9 cellular contexts compared by ENCODE assay signal in genomic region chr10:132308588-132309451, GRCh38. TPM values are rescaled to one million over a fixed set of nuclear protein-coding genes. Genes with fewer than 3 reads are reported as not detected.
DNase-seq lines count a peak whose midpoint lies in the region; ATAC-seq, FAIRE-seq and TF ChIP-seq lines count a peak whose summit lies in the region.
"Had no signal": no experiment of that assay in that cellular context is flagged by ENCODE, and none has a peak within 500 bp of the region (broad histone marks: within the 10 kb centered on the region; RNA-seq: fewer than 3 reads in every experiment).

No MANE protein-coding gene starts in this region.

- no peak overlapping the region for H3K14ac ChIP-seq in trophoblast cell (ENCODE audit: low read length)

- H3K27me3 ChIP-seq in trophoblast cell (ENCODE audit: insufficient read depth, low read length) = peaks cover 36% of the 10 kb centered on the region

- no peak overlapping the region for H3K4ac ChIP-seq in trophoblast cell (ENCODE audit: low read depth, low read length)

- peaks cover 8 to 14% (median 13%) of the 10 kb centered on the region in 3 donors for H3K4me1 Mint-ChIP-seq in T-cell

- H3K4me2 ChIP-seq in trophoblast cell (ENCODE audit: low read length) = peak overlapping the region; percentile 74

- no peaks in the 10 kb centered on the region for H3K36me3 Mint-ChIP-seq in T-cell

- H3K4me3 ChIP-seq in fibroblast of the aortic adventitia (ENCODE audit: low read depth, low read length) (peak overlapping the region; percentile 82), trophoblast cell (ENCODE audit: low read depth, low read length) (peak overlapping the region; percentile 53)

- no peak overlapping the region for H4K12ac ChIP-seq in trophoblast cell (ENCODE audit: low read depth, low read length)

- H2BK12ac ChIP-seq in trophoblast cell (ENCODE audit: low read length) = no peak overlapping the region

- H2AK5ac ChIP-seq in trophoblast cell (ENCODE audit: low read length) = no peak overlapping the region

- H3K79me2 ChIP-seq in trophoblast cell (ENCODE audit: control insufficient read depth, insufficient read depth, low read length, poor library complexity) = no peaks in the 10 kb centered on the region

- H3K27ac ChIP-seq in trophoblast cell (ENCODE audit: low read depth, low read length) = no peak overlapping the region

- ATAC-seq in T-cell (replicated peaks in 1 of 4) (no peak), GM19397 (IDR thresholded peaks at IDR 0.05; ENCODE audit: unreplicated experiment) (no peak)

- H2AFZ ChIP-seq in trophoblast cell (ENCODE audit: insufficient read depth, low read length, poor library complexity) = no peak overlapping the region

- no peak overlapping the region for H3K9ac ChIP-seq in trophoblast cell (ENCODE audit: low read length)

- no peak overlapping the region for H4K91ac ChIP-seq in trophoblast cell (ENCODE audit: low read depth, low read length)

- peaks cover 27% of the 10 kb centered on the region for H3K9me3 ChIP-seq in trophoblast cell (ENCODE audit: insufficient read depth, low read depth, low read length)

- no peak overlapping the region for H4K8ac ChIP-seq in trophoblast cell (ENCODE audit: low read depth, low read length)

- TF ChIP-seq CTCF in fibroblast of the aortic adventitia (IDR thresholded peaks at IDR 0.05; ENCODE audit: insufficient read depth, low read length) (no peak), GM10266 (IDR thresholded peaks at IDR 0.05; ENCODE audit: control insufficient read depth, insufficient read depth, low read depth, missing control alignments) (no peak)

- no CpG with 5 or more reads among the region's 60 CpGs for WGBS in trophoblast cell (ENCODE audit: extremely low coverage, insufficient coverage, insufficient read length)

- H3K36me3 ChIP-seq in trophoblast cell (ENCODE audit: control insufficient read depth in 1 of 2, insufficient read depth in 2 of 2, low read length in 2 of 2) = no peaks in the 10 kb centered on the region

- no peaks in the 10 kb centered on the region for H3K79me1 ChIP-seq in trophoblast cell (ENCODE audit: low read length)

- no peak overlapping the region for H3K23ac ChIP-seq in trophoblast cell (ENCODE audit: low read length)

- peak; percentile 35 for FAIRE-seq in GM12891 (lab: Jason Lieb, UNC)
- no peak for FAIRE-seq in H54 (lab: Jason Lieb, UNC)
- FAIRE-seq: islet of Langerhans had no signal

- H3K4me1 ChIP-seq in trophoblast cell (ENCODE audit: control insufficient read depth in 1 of 2, insufficient read depth in 2 of 2, low read length in 2 of 2) = peaks cover 3 to 5% of the 10 kb centered on the region in 2 experiments

- DNase-seq in GM12891 (ENCODE audit: insufficient read length, low spot score) (no peak), T-cell (peak in 1 of 34 experiments; percentile 13), fibroblast of the aortic adventitia (ENCODE audit: low read depth) (no peak), trophoblast cell (peak in 1 of 2 donors; percentile 29), SW480 (ENCODE audit: low spot score) (no peak), GM10266 (ENCODE audit: extremely low spot score) (no peak), H54 (ENCODE audit: insufficient read length, low spot score) (no peak)

- CTCF ChIA-PET in T-cell (lab: Charles Lee) = no interaction called here

- H3K18ac ChIP-seq in trophoblast cell (ENCODE audit: low read length) = no peak overlapping the region

- H2BK5ac ChIP-seq in trophoblast cell (ENCODE audit: low read depth, low read length, poor library complexity) = no peak overlapping the region

- POLR2A ChIA-PET in T-cell (lab: Charles Lee) = no interaction called here

- no peak overlapping the region for H2BK120ac ChIP-seq in trophoblast cell (ENCODE audit: insufficient read depth, low read length, poor library complexity)

- H3K4me3 Mint-ChIP-seq in T-cell = peak overlapping the region; percentile 70 to 90 (median 79)

- no peaks in the 10 kb centered on the region for H3K9me3 Mint-ChIP-seq in T-cell

- no peak for TF ChIP-seq POLR2A in GM12891 (IDR thresholded peaks at IDR 0.05; ENCODE audit: low read depth, low read length)
- TF ChIP-seq POLR2A in H54 (IDR thresholded peaks at IDR 0.05; ENCODE audit: low read depth, low read length) = no peak

- H3K27me3 Mint-ChIP-seq in T-cell = peaks cover 0 to 5% of the 10 kb centered on the region in 2 donors

- H3K27ac Mint-ChIP-seq in T-cell = no peak overlapping the region

TF ChIP-seq in GM12891, 5 proteins besides CTCF, POLR2A, EP300 and RAD21:
- no peak for TF ChIP-seq POU2F2 (IDR thresholded peaks at IDR 0.05; ENCODE audit: low read depth, low read length)
- no peak for TF ChIP-seq PAX5 (IDR thresholded peaks at IDR 0.05; ENCODE audit: insufficient read depth, low read length, severe bottlenecking)
- TF ChIP-seq SPI1 (IDR thresholded peaks at IDR 0.05; ENCODE audit: low read depth, low read length) = no peak
- no peak for TF ChIP-seq POLR2AphosphoS5 (IDR thresholded peaks at IDR 0.05; ENCODE audit: low read depth, low read length)
- TF ChIP-seq TAF1 (IDR thresholded peaks at IDR 0.05; ENCODE audit: low read depth, low read length) = no peak
TF ChIP-seq in GM12891: peak in this region for 0.

RNA-seq across cellular contexts. Expression of gene STK32C, which starts 1.1 kb away (rescaled TPM):
- 16.2 TPM for polyA plus RNA-seq in GM12891 (2012; ENCODE audit: low read depth, missing spikeins)
- 10 to 100 TPM in 3 of 5 donors, 1 to 10 TPM in 2; 5.8 to 16.4 (median 12.2) TPM for total RNA-seq in T-cell
- 6.7 and 8.4 TPM in 2 replicates for total RNA-seq in fibroblast of the aortic adventitia (ENCODE audit: low replicate concordance)
- 3.3 and 3.8 TPM in 2 replicates for polyA plus RNA-seq in trophoblast cell (2013)

RNA-seq across cellular contexts. Expression of gene LRRC27, which starts 23.2 kb away (rescaled TPM):
- polyA plus RNA-seq in GM12891 (2012; ENCODE audit: low read depth, missing spikeins) = 6.0 TPM
- total RNA-seq in T-cell (1 to 10 TPM; 3.1 to 7.8 (median 7.0) TPM), fibroblast of the aortic adventitia (ENCODE audit: low replicate concordance) (12.0 and 24.1 TPM in 2 replicates)
- polyA plus RNA-seq in trophoblast cell (2013) = 4.4 and 4.9 TPM in 2 replicates
